ENCODE assay signal across 1 cellular context in genomic region chr1:172443666-172444453, GRCh38.
TF ChIP-seq lines count a peak whose summit lies in the region.

Gene PIGC (minus strand): TSS chr1:172444069. CDS start chr1:172442622, 1,447 bp downstream.

TF ChIP-seq in K562, 482 proteins besides CTCF, POLR2A, EP300 and RAD21 (continued from another document and continues in another):
- TF ChIP-seq, protein P1, sequence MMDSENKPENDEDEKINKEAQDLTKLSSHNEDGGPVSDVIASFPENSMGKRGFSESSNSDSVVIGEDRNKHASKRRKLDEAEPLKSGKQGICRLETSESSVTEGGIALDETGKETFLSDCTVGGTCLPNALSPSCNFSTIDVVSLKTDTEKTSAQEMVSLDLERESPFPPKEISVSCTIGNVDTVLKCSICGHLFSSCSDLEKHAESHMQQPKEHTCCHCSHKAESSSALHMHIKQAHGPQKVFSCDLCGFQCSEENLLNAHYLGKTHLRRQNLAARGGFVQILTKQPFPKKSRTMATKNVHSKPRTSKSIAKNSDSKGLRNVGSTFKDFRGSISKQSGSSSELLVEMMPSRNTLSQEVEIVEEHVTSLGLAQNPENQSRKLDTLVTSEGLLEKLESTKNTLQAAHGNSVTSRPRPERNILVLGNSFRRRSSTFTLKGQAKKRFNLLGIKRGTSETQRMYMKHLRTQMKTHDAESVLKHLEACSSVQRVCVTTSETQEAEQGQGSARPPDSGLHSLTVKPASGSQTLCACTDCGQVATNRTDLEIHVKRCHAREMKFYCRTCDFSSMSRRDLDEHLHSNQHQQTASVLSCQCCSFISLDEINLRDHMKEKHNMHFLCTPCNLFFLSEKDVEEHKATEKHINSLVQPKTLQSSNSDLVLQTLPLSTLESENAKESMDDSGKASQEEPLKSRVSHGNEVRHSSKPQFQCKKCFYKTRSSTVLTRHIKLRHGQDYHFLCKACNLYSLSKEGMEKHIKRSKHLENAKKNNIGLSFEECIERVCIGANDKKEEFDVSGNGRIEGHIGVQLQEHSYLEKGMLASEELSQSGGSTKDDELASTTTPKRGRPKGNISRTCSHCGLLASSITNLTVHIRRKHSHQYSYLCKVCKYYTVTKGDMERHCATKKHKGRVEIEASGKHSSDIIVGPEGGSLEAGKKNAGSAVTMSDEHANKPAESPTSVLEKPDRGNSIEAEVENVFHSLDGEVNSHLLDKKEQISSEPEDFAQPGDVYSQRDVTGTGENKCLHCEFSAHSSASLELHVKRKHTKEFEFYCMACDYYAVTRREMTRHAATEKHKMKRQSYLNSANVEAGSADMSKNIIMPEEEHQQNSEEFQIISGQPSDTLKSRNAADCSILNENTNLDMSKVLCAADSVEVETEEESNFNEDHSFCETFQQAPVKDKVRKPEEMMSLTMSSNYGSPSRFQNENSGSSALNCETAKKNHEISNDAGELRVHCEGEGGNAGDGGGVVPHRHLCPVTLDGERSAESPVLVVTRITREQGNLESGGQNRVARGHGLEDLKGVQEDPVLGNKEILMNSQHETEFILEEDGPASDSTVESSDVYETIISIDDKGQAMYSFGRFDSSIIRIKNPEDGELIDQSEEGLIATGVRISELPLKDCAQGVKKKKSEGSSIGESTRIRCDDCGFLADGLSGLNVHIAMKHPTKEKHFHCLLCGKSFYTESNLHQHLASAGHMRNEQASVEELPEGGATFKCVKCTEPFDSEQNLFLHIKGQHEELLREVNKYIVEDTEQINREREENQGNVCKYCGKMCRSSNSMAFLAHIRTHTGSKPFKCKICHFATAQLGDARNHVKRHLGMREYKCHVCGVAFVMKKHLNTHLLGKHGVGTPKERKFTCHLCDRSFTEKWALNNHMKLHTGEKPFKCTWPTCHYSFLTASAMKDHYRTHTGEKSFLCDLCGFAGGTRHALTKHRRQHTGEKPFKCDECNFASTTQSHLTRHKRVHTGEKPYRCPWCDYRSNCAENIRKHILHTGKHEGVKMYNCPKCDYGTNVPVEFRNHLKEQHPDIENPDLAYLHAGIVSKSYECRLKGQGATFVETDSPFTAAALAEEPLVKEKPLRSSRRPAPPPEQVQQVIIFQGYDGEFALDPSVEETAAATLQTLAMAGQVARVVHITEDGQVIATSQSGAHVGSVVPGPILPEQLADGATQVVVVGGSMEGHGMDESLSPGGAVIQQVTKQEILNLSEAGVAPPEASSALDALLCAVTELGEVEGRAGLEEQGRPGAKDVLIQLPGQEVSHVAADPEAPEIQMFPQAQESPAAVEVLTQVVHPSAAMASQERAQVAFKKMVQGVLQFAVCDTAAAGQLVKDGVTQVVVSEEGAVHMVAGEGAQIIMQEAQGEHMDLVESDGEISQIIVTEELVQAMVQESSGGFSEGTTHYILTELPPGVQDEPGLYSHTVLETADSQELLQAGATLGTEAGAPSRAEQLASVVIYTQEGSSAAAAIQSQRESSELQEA (IDR thresholded peaks at IDR 0.05; ENCODE audit: low read depth) = no peak
- no peak for TF ChIP-seq ZNF764 (CRISPR knock-in tag; IDR thresholded peaks at IDR 0.05; ENCODE audit: low read depth)
- TF ChIP-seq, protein P2, sequence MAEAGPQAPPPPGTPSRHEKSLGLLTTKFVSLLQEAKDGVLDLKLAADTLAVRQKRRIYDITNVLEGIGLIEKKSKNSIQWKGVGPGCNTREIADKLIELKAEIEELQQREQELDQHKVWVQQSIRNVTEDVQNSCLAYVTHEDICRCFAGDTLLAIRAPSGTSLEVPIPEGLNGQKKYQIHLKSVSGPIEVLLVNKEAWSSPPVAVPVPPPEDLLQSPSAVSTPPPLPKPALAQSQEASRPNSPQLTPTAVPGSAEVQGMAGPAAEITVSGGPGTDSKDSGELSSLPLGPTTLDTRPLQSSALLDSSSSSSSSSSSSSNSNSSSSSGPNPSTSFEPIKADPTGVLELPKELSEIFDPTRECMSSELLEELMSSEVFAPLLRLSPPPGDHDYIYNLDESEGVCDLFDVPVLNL (CRISPR knock-in tag; IDR thresholded peaks at IDR 0.05; ENCODE audit: low read depth) = peak; percentile 75
- no peak for TF ChIP-seq TFAM (CRISPR knock-in tag; conservative IDR thresholded peaks at IDR 0.05)
- peak; percentile 88 for TF ChIP-seq CXXC5 (CRISPR knock-in tag; IDR thresholded peaks at IDR 0.05)
- TF ChIP-seq SMARCC2 (IDR thresholded peaks at IDR 0.05; ENCODE audit: low read depth) = 0 out of 2 replicates have a peak, but pooled peaks have one; percentile 36
- no peak for TF ChIP-seq ZNF143 (CRISPR knock-in tag; IDR thresholded peaks at IDR 0.05)
- TF ChIP-seq DMBX1 (CRISPR knock-in tag; IDR thresholded peaks at IDR 0.05; ENCODE audit: borderline replicate concordance) = 0 out of 2 replicates have a peak, but pooled peaks have one; percentile 39
- TF ChIP-seq EWSR1 (IDR thresholded peaks at IDR 0.05; ENCODE audit: borderline replicate concordance, low read depth, partially characterized antibody) = no peak
- no peak for TF ChIP-seq ZNF280B (CRISPR knock-in tag; IDR thresholded peaks at IDR 0.05)
- TF ChIP-seq, protein P3, sequence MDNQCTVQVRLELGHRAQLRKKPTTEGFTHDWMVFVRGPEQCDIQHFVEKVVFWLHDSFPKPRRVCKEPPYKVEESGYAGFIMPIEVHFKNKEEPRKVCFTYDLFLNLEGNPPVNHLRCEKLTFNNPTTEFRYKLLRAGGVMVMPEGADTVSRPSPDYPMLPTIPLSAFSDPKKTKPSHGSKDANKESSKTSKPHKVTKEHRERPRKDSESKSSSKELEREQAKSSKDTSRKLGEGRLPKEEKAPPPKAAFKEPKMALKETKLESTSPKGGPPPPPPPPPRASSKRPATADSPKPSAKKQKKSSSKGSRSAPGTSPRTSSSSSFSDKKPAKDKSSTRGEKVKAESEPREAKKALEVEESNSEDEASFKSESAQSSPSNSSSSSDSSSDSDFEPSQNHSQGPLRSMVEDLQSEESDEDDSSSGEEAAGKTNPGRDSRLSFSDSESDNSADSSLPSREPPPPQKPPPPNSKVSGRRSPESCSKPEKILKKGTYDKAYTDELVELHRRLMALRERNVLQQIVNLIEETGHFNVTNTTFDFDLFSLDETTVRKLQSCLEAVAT (IDR thresholded peaks at IDR 0.05) = peak in 1 of 2 experiments; percentile 58; a peak in 1 of 4 replicates
- TF ChIP-seq, protein P4, sequence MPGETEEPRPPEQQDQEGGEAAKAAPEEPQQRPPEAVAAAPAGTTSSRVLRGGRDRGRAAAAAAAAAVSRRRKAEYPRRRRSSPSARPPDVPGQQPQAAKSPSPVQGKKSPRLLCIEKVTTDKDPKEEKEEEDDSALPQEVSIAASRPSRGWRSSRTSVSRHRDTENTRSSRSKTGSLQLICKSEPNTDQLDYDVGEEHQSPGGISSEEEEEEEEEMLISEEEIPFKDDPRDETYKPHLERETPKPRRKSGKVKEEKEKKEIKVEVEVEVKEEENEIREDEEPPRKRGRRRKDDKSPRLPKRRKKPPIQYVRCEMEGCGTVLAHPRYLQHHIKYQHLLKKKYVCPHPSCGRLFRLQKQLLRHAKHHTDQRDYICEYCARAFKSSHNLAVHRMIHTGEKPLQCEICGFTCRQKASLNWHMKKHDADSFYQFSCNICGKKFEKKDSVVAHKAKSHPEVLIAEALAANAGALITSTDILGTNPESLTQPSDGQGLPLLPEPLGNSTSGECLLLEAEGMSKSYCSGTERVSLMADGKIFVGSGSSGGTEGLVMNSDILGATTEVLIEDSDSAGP (CRISPR knock-in tag; IDR thresholded peaks at IDR 0.05) = 0 out of 2 replicates have a peak, but pooled peaks have one; percentile 44
- TF ChIP-seq REST (CRISPR knock-in tag; IDR thresholded peaks at IDR 0.05; ENCODE audit: low read depth) = peak; percentile 50; the same call in 1 of the 2 replicates
- no peak for TF ChIP-seq HNRNPK (IDR thresholded peaks at IDR 0.05; ENCODE audit: low read depth, low read length, poor library complexity, severe bottlenecking)
- TF ChIP-seq FOXJ3 (CRISPR knock-in tag; IDR thresholded peaks at IDR 0.05) = no peak
- peak; percentile 98 for TF ChIP-seq NR2C1 (IDR thresholded peaks at IDR 0.05)
- peak; percentile 98 for TF ChIP-seq NR2C1 (tag; IDR thresholded peaks at IDR 0.05)
- no peak for TF ChIP-seq NFYB (IDR thresholded peaks at IDR 0.05; ENCODE audit: extremely low read depth, insufficient read length)
- TF ChIP-seq, protein P5, sequence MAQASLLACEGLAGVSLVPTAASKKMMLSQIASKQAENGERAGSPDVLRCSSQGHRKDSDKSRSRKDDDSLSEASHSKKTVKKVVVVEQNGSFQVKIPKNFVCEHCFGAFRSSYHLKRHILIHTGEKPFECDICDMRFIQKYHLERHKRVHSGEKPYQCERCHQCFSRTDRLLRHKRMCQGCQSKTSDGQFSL (CRISPR knock-in tag; IDR thresholded peaks at IDR 0.05) = no peak
- TF ChIP-seq, protein P5 (tag; IDR thresholded peaks at IDR 0.05) = no peak
- no peak for TF ChIP-seq FOXA1 (IDR thresholded peaks at IDR 0.05; ENCODE audit: borderline replicate concordance)
- 0 out of 2 replicates have a peak, but pooled peaks have one; percentile 37 for TF ChIP-seq SREBF2 (CRISPR knock-in tag; IDR thresholded peaks at IDR 0.05)
- TF ChIP-seq, protein P6, sequence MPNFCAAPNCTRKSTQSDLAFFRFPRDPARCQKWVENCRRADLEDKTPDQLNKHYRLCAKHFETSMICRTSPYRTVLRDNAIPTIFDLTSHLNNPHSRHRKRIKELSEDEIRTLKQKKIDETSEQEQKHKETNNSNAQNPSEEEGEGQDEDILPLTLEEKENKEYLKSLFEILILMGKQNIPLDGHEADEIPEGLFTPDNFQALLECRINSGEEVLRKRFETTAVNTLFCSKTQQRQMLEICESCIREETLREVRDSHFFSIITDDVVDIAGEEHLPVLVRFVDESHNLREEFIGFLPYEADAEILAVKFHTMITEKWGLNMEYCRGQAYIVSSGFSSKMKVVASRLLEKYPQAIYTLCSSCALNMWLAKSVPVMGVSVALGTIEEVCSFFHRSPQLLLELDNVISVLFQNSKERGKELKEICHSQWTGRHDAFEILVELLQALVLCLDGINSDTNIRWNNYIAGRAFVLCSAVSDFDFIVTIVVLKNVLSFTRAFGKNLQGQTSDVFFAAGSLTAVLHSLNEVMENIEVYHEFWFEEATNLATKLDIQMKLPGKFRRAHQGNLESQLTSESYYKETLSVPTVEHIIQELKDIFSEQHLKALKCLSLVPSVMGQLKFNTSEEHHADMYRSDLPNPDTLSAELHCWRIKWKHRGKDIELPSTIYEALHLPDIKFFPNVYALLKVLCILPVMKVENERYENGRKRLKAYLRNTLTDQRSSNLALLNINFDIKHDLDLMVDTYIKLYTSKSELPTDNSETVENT (CRISPR knock-in tag; IDR thresholded peaks at IDR 0.05) = 0 out of 2 replicates have a peak, but pooled peaks have one; percentile 67
- TF ChIP-seq IFI16 (CRISPR knock-in tag; IDR thresholded peaks at IDR 0.05) = no peak
- no peak for TF ChIP-seq SAFB2 (IDR thresholded peaks at IDR 0.05; ENCODE audit: borderline replicate concordance, low read depth, low read length, severe bottlenecking)
- no peak for TF ChIP-seq FUS (optimal IDR thresholded peaks at IDR 0.05; ENCODE audit: low read depth, low read length)
- no peak for TF ChIP-seq SRSF3 (IDR thresholded peaks at IDR 0.05; ENCODE audit: insufficient read depth, low read length)
- TF ChIP-seq CHCHD3 (CRISPR knock-in tag; IDR thresholded peaks at IDR 0.05) = no peak
- no peak for TF ChIP-seq TCFL5 (CRISPR knock-in tag; conservative IDR thresholded peaks at IDR 0.05)
- TF ChIP-seq BHLHE40 (IDR thresholded peaks at IDR 0.05; ENCODE audit: low read length) = peak; percentile 52; the same call in 1 of the 2 replicates
- no peak for TF ChIP-seq ZNF239 (CRISPR knock-in tag; IDR thresholded peaks at IDR 0.05)
- peak; percentile 95 for TF ChIP-seq GABPB1 (CRISPR knock-in tag; IDR thresholded peaks at IDR 0.05)
- TF ChIP-seq CREB1 (IDR thresholded peaks at IDR 0.05) = peak; percentile 51; the same call in 1 of the 2 replicates
- no peak; the same call in 1 of the 2 replicates for TF ChIP-seq CREB1 (CRISPR knock-in tag; IDR thresholded peaks at IDR 0.05)
- TF ChIP-seq PCBP2 (IDR thresholded peaks at IDR 0.05; ENCODE audit: low read depth, low read length, poor library complexity, severe bottlenecking) = no peak
- no peak for TF ChIP-seq ZKSCAN8 (CRISPR knock-in tag; IDR thresholded peaks at IDR 0.05)
- no peak for TF ChIP-seq HMBOX1 (IDR thresholded peaks at IDR 0.05)
- no peak for TF ChIP-seq NFIX (CRISPR knock-in tag; IDR thresholded peaks at IDR 0.05; ENCODE audit: low read depth)
- peak; percentile 69 for TF ChIP-seq ZNF431 (CRISPR knock-in tag; IDR thresholded peaks at IDR 0.05)
